Comparison of ENCODE assay signal across 13 cellular contexts in genomic region chr1:222709700-222710153, GRCh38. TPM values are rescaled to one million over a fixed set of nuclear protein-coding genes. Genes with fewer than 3 reads are reported as not detected.
A peak's percentile ranks its signal among the peaks of the same experiment; 100 is the strongest.
DNase-seq lines count a peak whose midpoint lies in the region; ATAC-seq and TF ChIP-seq lines count a peak whose summit lies in the region.
"Had no signal": no experiment of that assay in that cellular context is flagged by ENCODE, and none has a peak within 500 bp of the region (broad histone marks: within the 10 kb centered on the region; RNA-seq: fewer than 3 reads in every experiment).

No MANE protein-coding gene starts in this region.

- no peaks in the 10 kb centered on the region for H3K27me3 Mint-ChIP-seq in endodermal cell (ENCODE audit: insufficient read depth)
- H3K27me3 Mint-ChIP-seq in progenitor cell of endocrine pancreas: no peaks in the 10 kb centered on the region

- H3K9me2 ChIP-seq in SK-N-SH: no peaks in the 10 kb centered on the region

- TF ChIP-seq POLR2A in Peyer's patch (IDR thresholded peaks at IDR 0.05): no peak

- H3K4me3 ChIP-seq in SK-N-SH (ENCODE audit: low read depth in 2 of 2, low read length in 1 of 2): peak overlapping the region in 1 of 2 experiments; percentile 72; a peak in 1 of 4 replicates
- peak overlapping the region; percentile 100 for H3K4me3 ChIP-seq in endodermal cell (ENCODE audit: low read length)
- H3K4me3 ChIP-seq in Peyer's patch: no peak overlapping the region

- H3K36me3 Mint-ChIP-seq in endodermal cell (ENCODE audit: low read depth) (peaks cover 44% of the 10 kb centered on the region), progenitor cell of endocrine pancreas (ENCODE audit: insufficient read depth) (peaks cover 17% of the 10 kb centered on the region)

- DNase-seq in SK-N-SH (peak; percentile 28), OCI-M1 (lab: John Stamatoyannopoulos, UW) (peak; percentile 91), endodermal cell (no peak), progenitor cell of endocrine pancreas (ENCODE audit: low spot score, unreplicated experiment) (no peak), Peyer's patch (no peak)
- DNase-seq: 8988T; activated naive CD4-positive, alpha-beta T cell treated with Interleukin-2 at 50 U/mL for 16 hours; NCI-H187 treated with DMSO at 0.1 percent for 48 hours had no signal

- H3K27me3 ChIP-seq in SK-N-SH (ENCODE audit: insufficient read depth): no peaks in the 10 kb centered on the region
- no peaks in the 10 kb centered on the region for H3K27me3 ChIP-seq in endodermal cell (ENCODE audit: control insufficient read depth, insufficient read depth, low read length, poor library complexity, severe bottlenecking)
- H3K27me3 ChIP-seq in Peyer's patch: no peaks in the 10 kb centered on the region

- H3K4me2 ChIP-seq in SK-N-SH: peak overlapping the region; percentile 84

- peaks cover 86% of the 10 kb centered on the region for H3K79me2 ChIP-seq in SK-N-SH (ENCODE audit: insufficient read depth)

- peaks cover 0 to 11% of the 10 kb centered on the region in 2 experiments; a peak in 3 of 4 replicates for H3K4me1 ChIP-seq in SK-N-SH (ENCODE audit: control insufficient read depth in 1 of 2, insufficient read depth in 2 of 2, low read depth in 1 of 2, low read length in 1 of 2)
- no peaks in the 10 kb centered on the region for H3K4me1 ChIP-seq in endodermal cell (ENCODE audit: control insufficient read depth, insufficient read depth, low read length)
- H3K4me1 ChIP-seq in Peyer's patch: peaks cover 0 to 15% (median 5%) of the 10 kb centered on the region in 4 donors

- whole genome bisulfite sequencing in SK-N-SH (ENCODE audit: low lambda C conversion rate): 70% methylated on average over 5 of the region's 5 CpGs
- WGBS in endodermal cell (ENCODE audit: insufficient coverage in 1 of 2, insufficient read length in 1 of 2), 2 experiments: 94 to 96% methylated on average over 5 of the region's 5 CpGs

- H3K4me3 Mint-ChIP-seq in endodermal cell (peak overlapping the region; percentile 91), progenitor cell of endocrine pancreas (ENCODE audit: low read depth) (peak overlapping the region; percentile 99)

- peaks cover 10% of the 10 kb centered on the region for H3F3A ChIP-seq in SK-N-SH (replicated peaks; ENCODE audit: insufficient read depth)

- H3K36me3 ChIP-seq in SK-N-SH (replicated peaks in 1 of 2; ENCODE audit: control insufficient read depth in 1 of 2, insufficient read depth in 2 of 2, low read length in 1 of 2) (peaks cover 0 to 7% of the 10 kb centered on the region in 2 experiments), endodermal cell (ENCODE audit: control insufficient read depth, insufficient read depth, low read length) (peaks cover 28% of the 10 kb centered on the region), Peyer's patch (no peaks in the 10 kb centered on the region)

- no peak for TF ChIP-seq EP300 in SK-N-SH (IDR thresholded peaks at IDR 0.05; ENCODE audit: borderline replicate concordance in 1 of 2, low read depth in 1 of 2, low read length in 1 of 2)

- 0 out of 4 replicates have a peak overlapping the region, but pooled peaks of 1 of the 2 experiments have one; percentile 4 for H3K27ac ChIP-seq in SK-N-SH (ENCODE audit: low read depth in 2 of 2, low read length in 1 of 2)
- no peak overlapping the region for H3K27ac ChIP-seq in endodermal cell (ENCODE audit: low read depth, low read length)
- H3K27ac ChIP-seq in Peyer's patch: no peak overlapping the region

- TF ChIP-seq CTCF in SK-N-SH (IDR thresholded peaks at IDR 0.05): no peak
- TF ChIP-seq CTCF in endodermal cell (conservative IDR thresholded peaks at IDR 0.05): no peak
- no peak for TF ChIP-seq CTCF in progenitor cell of endocrine pancreas (IDR thresholded peaks at IDR 0.05; ENCODE audit: unreplicated experiment)
- TF ChIP-seq CTCF in Peyer's patch (IDR thresholded peaks at IDR 0.05): no peak

- CTCF ChIA-PET in SK-N-SH (lab: Yijun Ruan, JAX): no interaction called here

- POLR2A ChIA-PET in SK-N-SH (lab: Yijun Ruan, JAX): no interaction called here

- H3K9me3 ChIP-seq in SK-N-SH: no peaks in the 10 kb centered on the region
- peaks cover 27% of the 10 kb centered on the region for H3K9me3 ChIP-seq in endodermal cell (ENCODE audit: control insufficient read depth, low read length)
- no peaks in the 10 kb centered on the region for H3K9me3 ChIP-seq in Peyer's patch

- H3K4me1 Mint-ChIP-seq in endodermal cell (peaks cover 15% of the 10 kb centered on the region), progenitor cell of endocrine pancreas (ENCODE audit: low read depth) (peaks cover 10% of the 10 kb centered on the region)

- TF ChIP-seq RAD21 in SK-N-SH (IDR thresholded peaks at IDR 0.05; ENCODE audit: low read length): no peak

- H3K9me3 Mint-ChIP-seq in endodermal cell (peaks cover 14% of the 10 kb centered on the region), progenitor cell of endocrine pancreas (ENCODE audit: low read depth) (peaks cover 10% of the 10 kb centered on the region)

- no peak for ATAC-seq in SK-N-SH treated with all-trans-retinoic acid at 6 μM for 48 hours
- no peak for ATAC-seq in GM18907 (IDR thresholded peaks at IDR 0.05; ENCODE audit: unreplicated experiment)
- no peak for ATAC-seq in HG02884 (IDR thresholded peaks at IDR 0.05; ENCODE audit: unreplicated experiment)
- ATAC-seq: Panc1, WTC11 had no signal

- no peak overlapping the region for H2AFZ ChIP-seq in SK-N-SH (ENCODE audit: low read depth)

- peak overlapping the region; percentile 86; the same call in 1 of the 2 replicates for H3K9ac ChIP-seq in SK-N-SH
- H3K9ac ChIP-seq in endodermal cell (ENCODE audit: extremely low read depth, low read length, poor library complexity, severe bottlenecking): no peak overlapping the region

- H3K27ac Mint-ChIP-seq in endodermal cell: peak overlapping the region; percentile 1
- no peak overlapping the region for H3K27ac Mint-ChIP-seq in progenitor cell of endocrine pancreas
- H3K27ac Mint-ChIP-seq: WTC11 had no signal

- no peaks in the 10 kb centered on the region; the same call in 1 of the 2 replicates for H4K20me1 ChIP-seq in SK-N-SH (ENCODE audit: insufficient read depth)

TF ChIP-seq in SK-N-SH, 30 proteins besides CTCF, POLR2A, EP300 and RAD21:
- TF ChIP-seq POLR2AphosphoS5 (IDR thresholded peaks at IDR 0.05; ENCODE audit: low read depth, low read length) (no peak), TEAD4 (IDR thresholded peaks at IDR 0.05; ENCODE audit: borderline replicate concordance, insufficient read depth) (no peak), CHD2 (IDR thresholded peaks at IDR 0.05; ENCODE audit: low read length, partially characterized antibody) (no peak), TCF12 (IDR thresholded peaks at IDR 0.05) (no peak), EZH2phosphoT487 (IDR thresholded peaks at IDR 0.05; ENCODE audit: borderline replicate concordance, low read depth) (no peak)

TF ChIP-seq in SK-N-SH treated with all-trans-retinoic acid at 6 μM for 48 hours, 23 proteins besides CTCF, POLR2A, EP300 and RAD21 (continues in another document):
- TF ChIP-seq RARB (CRISPR knock-in tag; IDR thresholded peaks at IDR 0.05) (no peak), ZNF8 (CRISPR knock-in tag; IDR thresholded peaks at IDR 0.05) (no peak), ZNF70 (CRISPR knock-in tag; IDR thresholded peaks at IDR 0.05) (no peak), CREB5 (CRISPR knock-in tag; IDR thresholded peaks at IDR 0.05; ENCODE audit: low read depth) (no peak)
- TF ChIP-seq, protein P1, sequence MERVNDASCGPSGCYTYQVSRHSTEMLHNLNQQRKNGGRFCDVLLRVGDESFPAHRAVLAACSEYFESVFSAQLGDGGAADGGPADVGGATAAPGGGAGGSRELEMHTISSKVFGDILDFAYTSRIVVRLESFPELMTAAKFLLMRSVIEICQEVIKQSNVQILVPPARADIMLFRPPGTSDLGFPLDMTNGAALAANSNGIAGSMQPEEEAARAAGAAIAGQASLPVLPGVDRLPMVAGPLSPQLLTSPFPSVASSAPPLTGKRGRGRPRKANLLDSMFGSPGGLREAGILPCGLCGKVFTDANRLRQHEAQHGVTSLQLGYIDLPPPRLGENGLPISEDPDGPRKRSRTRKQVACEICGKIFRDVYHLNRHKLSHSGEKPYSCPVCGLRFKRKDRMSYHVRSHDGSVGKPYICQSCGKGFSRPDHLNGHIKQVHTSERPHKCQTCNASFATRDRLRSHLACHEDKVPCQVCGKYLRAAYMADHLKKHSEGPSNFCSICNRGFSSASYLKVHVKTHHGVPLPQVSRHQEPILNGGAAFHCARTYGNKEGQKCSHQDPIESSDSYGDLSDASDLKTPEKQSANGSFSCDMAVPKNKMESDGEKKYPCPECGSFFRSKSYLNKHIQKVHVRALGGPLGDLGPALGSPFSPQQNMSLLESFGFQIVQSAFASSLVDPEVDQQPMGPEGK (CRISPR knock-in tag; IDR thresholded peaks at IDR 0.05; ENCODE audit: borderline replicate concordance): no peak

RNA-seq across cellular contexts. Expression of gene AIDA, which starts 2.6 kb away (rescaled TPM):
- 20.8 and 31.7 TPM in 2 replicates for polyA plus RNA-seq in SK-N-SH (2012; rRNA removed)
- polyA plus RNA-seq in SK-N-SH (2012; cell fraction: cytosol; rRNA removed): 41.1 and 45.6 TPM in 2 replicates
- polyA plus RNA-seq in SK-N-SH (2012; cell fraction: nucleus; rRNA removed): 4.9 and 11.4 TPM in 2 replicates
- total RNA-seq in endodermal cell: 100 to 1,000 TPM; 129 to 136 TPM
- 85.2 TPM for polyA plus RNA-seq in endodermal cell (2013, experiment 1 of 2)
- polyA plus RNA-seq in endodermal cell (2013, experiment 2 of 2): 90.1 TPM
- 57.8 and 62.3 TPM in 2 replicates for total RNA-seq in progenitor cell of endocrine pancreas
- 10 to 100 TPM; 22.1 to 73.4 (median 25.2) TPM for total RNA-seq in Peyer's patch

RNA-seq across cellular contexts. Expression of gene BROX, which starts 2.6 kb away (rescaled TPM):
- polyA plus RNA-seq in SK-N-SH (2012; rRNA removed): 3.8 and 4.0 TPM in 2 replicates
- 6.2 and 8.3 TPM in 2 replicates for polyA plus RNA-seq in SK-N-SH (2012; cell fraction: cytosol; rRNA removed)
- 6.5 and 6.6 TPM in 2 replicates for polyA plus RNA-seq in SK-N-SH (2012; cell fraction: nucleus; rRNA removed)
- total RNA-seq in endodermal cell: 10 to 100 TPM; 22.8 to 26.3 TPM
- 27.0 TPM for polyA plus RNA-seq in endodermal cell (2013, experiment 1 of 2)
- polyA plus RNA-seq in endodermal cell (2013, experiment 2 of 2): 29.5 TPM
- 27.5 and 28.0 TPM in 2 replicates for total RNA-seq in progenitor cell of endocrine pancreas
- total RNA-seq in Peyer's patch: 10 to 100 TPM; 37.7 to 57.4 (median 43.9) TPM

RNA-seq across cellular contexts. Expression of gene FAM177B, which starts 27.3 kb away (rescaled TPM):
- polyA plus RNA-seq in SK-N-SH (2012; rRNA removed): not detected in 2 replicates
- not detected in 2 replicates for polyA plus RNA-seq in SK-N-SH (2012; cell fraction: cytosol; rRNA removed)
- not detected in 2 replicates for polyA plus RNA-seq in SK-N-SH (2012; cell fraction: nucleus; rRNA removed)
- not detected for total RNA-seq in endodermal cell
- not detected for polyA plus RNA-seq in endodermal cell (2013, experiment 1 of 2)
- not detected for polyA plus RNA-seq in endodermal cell (2013, experiment 2 of 2)
- total RNA-seq in progenitor cell of endocrine pancreas: not detected in 2 replicates
- 10 to 100 TPM; 14.9 to 40.4 (median 19.6) TPM for total RNA-seq in Peyer's patch
- total RNA-seq: WTC11 had no signal

Comparison
In these comparisons a context has a peak if more than half of its experiments do, and no peak if none do; other contexts are left out.
1. DNase-seq: peak in SK-N-SH (single experiment) and OCI-M1 (single experiment); none in endodermal cell (single experiment), progenitor cell of endocrine pancreas (single experiment) and Peyer's patch (0 of 3).
2. RNA of gene FAM177B, which starts 27.3 kb away (total RNA-seq): 14.9 to 40.4 TPM in Peyer's patch; not detected in endodermal cell and not detected in progenitor cell of endocrine pancreas; every median in the first group is over 10 times any median in the second.